8 cellular contexts compared by ENCODE assay signal in genomic region chr11:62004473-62004872, GRCh38. TPM values are rescaled to one million over a fixed set of nuclear protein-coding genes. Genes with fewer than 3 reads are reported as not detected.
DNase-seq lines count a peak whose midpoint lies in the region; ATAC-seq, FAIRE-seq and TF ChIP-seq lines count a peak whose summit lies in the region.
"Had no signal": no experiment of that assay in that cellular context is flagged by ENCODE, and none has a peak within 500 bp of the region (broad histone marks: within the 10 kb centered on the region; RNA-seq: fewer than 3 reads in every experiment).

No MANE protein-coding gene starts in this region.

- TF ChIP-seq CTCF in heart left ventricle (IDR thresholded peaks at IDR 0.05) = no peak

- H3K4me1 Mint-ChIP-seq in activated naive CD8-positive, alpha-beta T cell treated with anti-CD3 and anti-CD28 coated beads for 36 hours = no peaks in the 10 kb centered on the region

- DNase-seq in RCC 7860 (ENCODE audit: low spot score) (peak; percentile 49), heart left ventricle (peak in 2 of 5 donors; percentile 48)
- no peak for DNase-seq in stimulated activated CD4-positive, alpha-beta T cell treated with anti-CD3 and anti-CD28 coated beads, Interleukin-12 subunit alpha, Interleukin-12 subunit beta, amount 100 ng/mL, for 4 hours
- DNase-seq in activated naive CD8-positive, alpha-beta T cell treated with anti-CD3 and anti-CD28 coated beads for 36 hours = no peak
- DNase-seq: activated T-cell treated with anti-CD3 and anti-CD28 coated beads, Interleukin-2, amount 50 U/mL, for 4 hours had no signal

- FAIRE-seq in RCC 7860 (lab: Jason Lieb, UNC) = no peak

- H3K4me3 ChIP-seq in heart left ventricle = no peak overlapping the region

- H3K27me3 ChIP-seq in heart left ventricle = no peaks in the 10 kb centered on the region

- no peak for TF ChIP-seq POLR2A in heart left ventricle (IDR thresholded peaks at IDR 0.05)

- H3K4me3 Mint-ChIP-seq in activated naive CD8-positive, alpha-beta T cell treated with anti-CD3 and anti-CD28 coated beads for 36 hours = no peak overlapping the region
- H3K4me3 Mint-ChIP-seq: activated T-cell treated with anti-CD3 and anti-CD28 coated beads, Interleukin-2, amount 50 U/mL, for 4 hours had no signal

- peak overlapping the region in 1 of 12 donors; percentile 66 for H3K27ac ChIP-seq in heart left ventricle
- peak overlapping the region; percentile 85 for H3K27ac ChIP-seq in temporal lobe (ENCODE audit: low read depth, low read length)

- no peaks in the 10 kb centered on the region for H3K36me3 ChIP-seq in heart left ventricle

- peaks cover 0 to 5% (median 0%) of the 10 kb centered on the region in 12 donors for H3K9me3 ChIP-seq in heart left ventricle

- H3K27ac Mint-ChIP-seq in activated naive CD8-positive, alpha-beta T cell treated with anti-CD3 and anti-CD28 coated beads for 36 hours = no peak overlapping the region

- WGBS in heart left ventricle, 4 donors = 47 to 65% (median 56%) methylated on average over 2 of the region's 2 CpGs

- peaks cover 4% of the 10 kb centered on the region for H3K36me3 Mint-ChIP-seq in activated naive CD8-positive, alpha-beta T cell treated with anti-CD3 and anti-CD28 coated beads for 36 hours

- peaks cover 1% of the 10 kb centered on the region for H3K9me3 Mint-ChIP-seq in activated naive CD8-positive, alpha-beta T cell treated with anti-CD3 and anti-CD28 coated beads for 36 hours

- intact Hi-C loops in heart left ventricle (cut with DNase I) = no loop called here

- H3K27me3 Mint-ChIP-seq in activated naive CD8-positive, alpha-beta T cell treated with anti-CD3 and anti-CD28 coated beads for 36 hours = no peaks in the 10 kb centered on the region

- ATAC-seq in GM21447 (IDR thresholded peaks at IDR 0.05; ENCODE audit: unreplicated experiment) (peak; percentile 65), heart left ventricle (peak in 3 of 4 donors; percentile 70 to 79 (median 74)), HG02678 (IDR thresholded peaks at IDR 0.05; ENCODE audit: unreplicated experiment) (no peak)
- ATAC-seq: activated T-cell treated with anti-CD3 and anti-CD28 coated beads, Interleukin-2, amount 50 U/mL, for 4 hours had no signal

- H3K4me1 ChIP-seq in heart left ventricle = peaks cover 0 to 21% (median 4%) of the 10 kb centered on the region in 12 donors

RNA-seq across cellular contexts. Expression of gene FTH1, which starts 37.0 kb away (rescaled TPM):
- total RNA-seq in heart left ventricle (1,000 to 10,000 TPM; 1,764 to 5,397 (median 2,454) TPM), temporal lobe (649 TPM)
- polyA plus RNA-seq in heart left ventricle = 1,000 to 10,000 TPM; 2,334 to 3,498 TPM
- total RNA-seq in activated naive CD8-positive, alpha-beta T cell treated with anti-CD3 and anti-CD28 coated beads for 36 hours = 100 to 1,000 TPM; 821 to 824 TPM

RNA-seq across cellular contexts. Expression of gene BEST1, which starts 54.3 kb away (rescaled TPM):
- total RNA-seq in heart left ventricle (1 to 10 TPM in 4 of 9 donors, under 1 TPM in 5; 0.64 to 4.4 (median 0.94) TPM), temporal lobe (0.49 TPM)
- 1 to 10 TPM; 2.1 to 2.8 TPM for polyA plus RNA-seq in heart left ventricle
- 1 to 10 TPM in 1 of 2 experiments, under 1 TPM in 1; 0.58 to 1.0 TPM for total RNA-seq in activated naive CD8-positive, alpha-beta T cell treated with anti-CD3 and anti-CD28 coated beads for 36 hours
- total RNA-seq: activated T-cell treated with anti-CD3 and anti-CD28 coated beads, Interleukin-2, amount 50 U/mL, for 4 hours had no signal
